ENCODE assay signal across 8 cellular contexts in the genomic region with DNA sequence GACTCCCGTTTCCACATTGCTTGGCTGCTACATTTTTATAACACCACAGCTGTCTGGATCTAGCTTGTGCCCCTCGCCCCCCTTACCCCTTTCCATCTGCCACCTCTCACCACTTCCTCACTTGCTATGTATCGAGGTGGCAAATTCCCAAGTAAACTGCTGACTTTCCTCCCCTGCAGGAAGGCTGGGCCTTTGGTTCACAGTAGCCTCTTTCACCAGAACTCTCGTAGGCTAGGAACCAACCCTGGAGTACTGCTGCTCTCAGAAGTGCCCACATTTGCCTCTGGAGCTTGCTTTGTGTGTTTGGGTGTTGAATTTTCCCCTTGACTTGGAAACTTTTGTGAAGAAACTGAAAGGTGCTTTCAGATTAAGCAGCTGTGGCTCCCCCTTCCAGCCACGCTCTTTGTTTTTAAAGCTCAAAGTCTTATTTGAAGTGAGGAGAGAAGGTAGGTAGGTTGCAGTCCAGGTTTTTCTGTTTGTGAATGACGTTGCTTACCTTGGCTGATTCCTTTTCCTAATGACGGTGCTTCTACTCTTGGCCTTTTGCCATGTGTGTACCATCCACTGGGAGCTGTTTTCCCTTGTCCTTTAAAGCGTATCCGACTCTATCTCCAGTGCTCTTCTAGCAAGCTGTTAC.
DNase-seq lines count a peak whose midpoint lies in the region; ATAC-seq and TF ChIP-seq lines count a peak whose summit lies in the region.

No MANE protein-coding gene starts in this region.

- H3K36me3 ChIP-seq in testis (ENCODE audit: low read depth, missing control alignments), result no peaks in the 10 kb centered on the region

- H3K9me3 ChIP-seq in right cardiac atrium (ENCODE audit: control insufficient read depth, low read length) (no peaks in the 10 kb centered on the region), testis (no peaks in the 10 kb centered on the region)

- intact Hi-C loops in right cardiac atrium (cut with DNase I) (no loop called here), testis (cut with DNase I; ENCODE audit: low total_unique reads) (no loop called here)

- TF ChIP-seq POLR2A in testis (IDR thresholded peaks at IDR 0.05), result no peak

- H3K4me3 ChIP-seq in right cardiac atrium (ENCODE audit: low read length) (no peak overlapping the region), testis (no peak overlapping the region)

- H3K4me1 ChIP-seq in right cardiac atrium (ENCODE audit: control insufficient read depth, insufficient read depth, low read length), result peaks cover 10% of the 10 kb centered on the region
- peaks cover 24% of the 10 kb centered on the region for H3K4me1 ChIP-seq in testis

- peak; percentile 40 for DNase-seq in NAMALWA (ENCODE audit: low spot score)
- DNase-seq in activated T-cell treated with anti-CD3 and anti-CD28 coated beads, Interleukin-2, amount 50 U/mL, for 1 hour, result peak; percentile 26
- DNase-seq in right cardiac atrium, result peak; percentile 26 to 69 (median 54)
- peak; percentile 67 for DNase-seq in testis
- no peak for DNase-seq in omental fat pad (ENCODE audit: low spot score)
- DNase-seq in HK-2 (ENCODE audit: unreplicated experiment), result no peak

- H3K27me3 ChIP-seq in right cardiac atrium (ENCODE audit: control insufficient read depth, insufficient read depth), result no peaks in the 10 kb centered on the region
- no peaks in the 10 kb centered on the region for H3K27me3 ChIP-seq in testis

- TF ChIP-seq CTCF in C4-2B (conservative IDR thresholded peaks at IDR 0.05) (no peak), testis (IDR thresholded peaks at IDR 0.05) (no peak), omental fat pad (IDR thresholded peaks at IDR 0.05) (no peak)

- H3K27ac ChIP-seq in C4-2B, result peak overlapping the region; percentile 61; the same call in 1 of the 2 replicates
- H3K27ac ChIP-seq in right cardiac atrium (ENCODE audit: low read length), result peak overlapping the region; percentile 34
- peak overlapping the region in 1 of 2 donors; percentile 57 for H3K27ac ChIP-seq in testis

- 34% methylated on average over 9 of the region's 9 CpGs for WGBS in right cardiac atrium
- WGBS in testis, 2 donors, result 45 to 60% methylated on average over 9 of the region's 9 CpGs

- ATAC-seq in right cardiac atrium (peak; percentile 79 to 82), omental fat pad (ENCODE audit: low FRiP score) (no peak), SK-N-SH treated with all-trans-retinoic acid at 6 μM for 48 hours (no peak)

TF ChIP-seq in SK-N-SH treated with all-trans-retinoic acid at 6 μM for 48 hours, 23 proteins besides CTCF, POLR2A, EP300 and RAD21:
- TF ChIP-seq, protein P1, sequence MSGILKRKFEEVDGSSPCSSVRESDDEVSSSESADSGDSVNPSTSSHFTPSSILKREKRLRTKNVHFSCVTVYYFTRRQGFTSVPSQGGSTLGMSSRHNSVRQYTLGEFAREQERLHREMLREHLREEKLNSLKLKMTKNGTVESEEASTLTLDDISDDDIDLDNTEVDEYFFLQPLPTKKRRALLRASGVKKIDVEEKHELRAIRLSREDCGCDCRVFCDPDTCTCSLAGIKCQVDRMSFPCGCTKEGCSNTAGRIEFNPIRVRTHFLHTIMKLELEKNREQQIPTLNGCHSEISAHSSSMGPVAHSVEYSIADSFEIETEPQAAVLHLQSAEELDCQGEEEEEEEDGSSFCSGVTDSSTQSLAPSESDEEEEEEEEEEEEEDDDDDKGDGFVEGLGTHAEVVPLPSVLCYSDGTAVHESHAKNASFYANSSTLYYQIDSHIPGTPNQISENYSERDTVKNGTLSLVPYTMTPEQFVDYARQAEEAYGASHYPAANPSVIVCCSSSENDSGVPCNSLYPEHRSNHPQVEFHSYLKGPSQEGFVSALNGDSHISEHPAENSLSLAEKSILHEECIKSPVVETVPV (CRISPR knock-in tag; IDR thresholded peaks at IDR 0.05), result no peak
- TF ChIP-seq OSR1 (CRISPR knock-in tag; IDR thresholded peaks at IDR 0.05) (no peak), ZNF565 (CRISPR knock-in tag; conservative IDR thresholded peaks at IDR 0.05; ENCODE audit: low read depth) (no peak), ZNF70 (CRISPR knock-in tag; IDR thresholded peaks at IDR 0.05) (no peak), SNAI2 (CRISPR knock-in tag; IDR thresholded peaks at IDR 0.05) (no peak)
- TF ChIP-seq, protein P2, sequence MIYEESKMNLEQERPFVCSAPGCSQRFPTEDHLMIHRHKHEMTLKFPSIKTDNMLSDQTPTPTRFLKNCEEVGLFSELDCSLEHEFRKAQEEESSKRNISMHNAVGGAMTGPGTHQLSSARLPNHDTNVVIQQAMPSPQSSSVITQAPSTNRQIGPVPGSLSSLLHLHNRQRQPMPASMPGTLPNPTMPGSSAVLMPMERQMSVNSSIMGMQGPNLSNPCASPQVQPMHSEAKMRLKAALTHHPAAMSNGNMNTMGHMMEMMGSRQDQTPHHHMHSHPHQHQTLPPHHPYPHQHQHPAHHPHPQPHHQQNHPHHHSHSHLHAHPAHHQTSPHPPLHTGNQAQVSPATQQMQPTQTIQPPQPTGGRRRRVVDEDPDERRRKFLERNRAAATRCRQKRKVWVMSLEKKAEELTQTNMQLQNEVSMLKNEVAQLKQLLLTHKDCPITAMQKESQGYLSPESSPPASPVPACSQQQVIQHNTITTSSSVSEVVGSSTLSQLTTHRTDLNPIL (CRISPR knock-in tag; IDR thresholded peaks at IDR 0.05; ENCODE audit: low read depth), result no peak

Comparison
In these comparisons a context has a peak if more than half of its experiments do, and no peak if none do; other contexts are left out.
1. DNase-seq: peak in NAMALWA (single experiment), activated T-cell treated with anti-CD3 and anti-CD28 coated beads, Interleukin-2, amount 50 U/mL, for 1 hour (single experiment), right cardiac atrium (3 of 3) and testis (single experiment); none in omental fat pad (single experiment) and HK-2 (single experiment).
2. ATAC-seq: peak in right cardiac atrium (2 of 2); none in omental fat pad (single experiment) and SK-N-SH treated with all-trans-retinoic acid at 6 μM for 48 hours (single experiment).